In genomic region chr4:60805500-60806313, GRCh38 we compare ENCODE assay signal across 9 cellular contexts.
DNase-seq lines count a peak whose midpoint lies in the region; ATAC-seq, FAIRE-seq and TF ChIP-seq lines count a peak whose summit lies in the region.
"Had no signal": no experiment of that assay in that cellular context is flagged by ENCODE, and none has a peak within 500 bp of the region (broad histone marks: within the 10 kb centered on the region; RNA-seq: fewer than 3 reads in every experiment).

No MANE protein-coding gene starts in this region.

- ATAC-seq in HG03175 (IDR thresholded peaks at IDR 0.05; ENCODE audit: unreplicated experiment) (no peak), GM21367 (IDR thresholded peaks at IDR 0.05; ENCODE audit: unreplicated experiment) (no peak)
- no peak for ATAC-seq in activated CD4-positive, alpha-beta T cell treated with anti-CD3 and anti-CD28 coated beads for 36 hours

- no peaks in the 10 kb centered on the region for H3K27me3 ChIP-seq in small intestine (ENCODE audit: control insufficient read depth in 2 of 2, insufficient read depth in 2 of 2, low read length in 2 of 2)

- no peak for FAIRE-seq in small intestine (lab: Jason Lieb, UNC)
- FAIRE-seq: colon had no signal

- H3K4me3 ChIP-seq in HEK293 (ENCODE audit: low read depth, low read length), result no peak overlapping the region
- no peak overlapping the region for H3K4me3 ChIP-seq in small intestine (ENCODE audit: low read depth in 1 of 2, low read length in 2 of 2)

- no peak overlapping the region for H3K27ac Mint-ChIP-seq in activated CD4-positive, alpha-beta T cell treated with anti-CD3 and anti-CD28 coated beads for 36 hours

- no peaks in the 10 kb centered on the region for H3K4me1 Mint-ChIP-seq in activated CD4-positive, alpha-beta T cell treated with anti-CD3 and anti-CD28 coated beads for 36 hours

- H3K4me3 Mint-ChIP-seq in activated CD4-positive, alpha-beta T cell treated with anti-CD3 and anti-CD28 coated beads for 36 hours, result no peak overlapping the region

- no peak for TF ChIP-seq POLR2A in erythroblast (IDR thresholded peaks at IDR 0.05; ENCODE audit: low read length)

- H3K9me3 Mint-ChIP-seq in activated CD4-positive, alpha-beta T cell treated with anti-CD3 and anti-CD28 coated beads for 36 hours (ENCODE audit: low read depth), result peaks cover 9% of the 10 kb centered on the region

- POLR2A ChIA-PET in HEK293 (lab: Yijun Ruan, JAX), result no interaction called here
- POLR2A ChIA-PET in activated CD4-positive, alpha-beta T cell treated with anti-CD3 and anti-CD28 coated beads for 36 hours (lab: Charles Lee), result no interaction called here

- DNase-seq in NOMO-1 treated with dmso at 0.1 percent for 144 hours (lab: John Stamatoyannopoulos, UW; ENCODE audit: unreplicated experiment) (peak; percentile 1), erythroblast (lab: John Stamatoyannopoulos, UW) (peak; percentile 2 to 3), small intestine (peak; percentile 28)
- no peak for DNase-seq in activated CD4-positive, alpha-beta T cell treated with anti-CD3 and anti-CD28 coated beads for 36 hours

- no peaks in the 10 kb centered on the region for H3K36me3 Mint-ChIP-seq in activated CD4-positive, alpha-beta T cell treated with anti-CD3 and anti-CD28 coated beads for 36 hours (ENCODE audit: low read depth)

- CTCF ChIA-PET in HEK293 (lab: Yijun Ruan, JAX), result interaction anchor here (0.5 to 1.1 kb wide), 7 partner anchors 9 to 1410 kb away, joined by 3 to 6 read pairs (median 3); no protein-coding TSS in a partner anchor
- CTCF ChIA-PET in activated CD4-positive, alpha-beta T cell treated with anti-CD3 and anti-CD28 coated beads for 36 hours (lab: Charles Lee), result no interaction called here

- H3K27me3 Mint-ChIP-seq in activated CD4-positive, alpha-beta T cell treated with anti-CD3 and anti-CD28 coated beads for 36 hours, result no peaks in the 10 kb centered on the region

- H3K9me3 ChIP-seq in HEK293 (ENCODE audit: control insufficient read depth, insufficient read depth, low read depth, low read length) (no peaks in the 10 kb centered on the region), small intestine (ENCODE audit: control insufficient read depth, low read depth) (no peaks in the 10 kb centered on the region)

- TF ChIP-seq CTCF in C4-2B (conservative IDR thresholded peaks at IDR 0.05), result peak; percentile 76
- TF ChIP-seq CTCF in HEK293 (tag by site-specific recombination; IDR thresholded peaks at IDR 0.05), result no peak

- H3K27ac ChIP-seq in C4-2B (no peak overlapping the region), HEK293 (ENCODE audit: extremely low read depth, low read depth, low read length) (no peak overlapping the region), small intestine (ENCODE audit: low read depth in 1 of 2, low read length in 1 of 2) (no peak overlapping the region)

- WGBS in small intestine, 3 donors, result 34 to 46% (median 41%) methylated on average over 6 of the region's 6 CpGs

- H3K36me3 ChIP-seq in HEK293 (ENCODE audit: control insufficient read depth in 2 of 2, insufficient read depth in 1 of 2, low read length in 2 of 2) (no peaks in the 10 kb centered on the region), small intestine (ENCODE audit: control insufficient read depth in 2 of 2, insufficient read depth in 2 of 2, low read length in 2 of 2) (no peaks in the 10 kb centered on the region)

- intact Hi-C loops in activated CD4-positive, alpha-beta T cell treated with anti-CD3 and anti-CD28 coated beads for 36 hours (cut with DNase I, micrococcal nuclease), result no loop called here

- H3K4me1 ChIP-seq in HEK293 (ENCODE audit: control insufficient read depth, insufficient read depth, low read length), result no peaks in the 10 kb centered on the region
- H3K4me1 ChIP-seq in small intestine (ENCODE audit: control insufficient read depth in 2 of 2, insufficient read depth in 1 of 2, low read depth in 1 of 2, low read length in 1 of 2), result no peaks in the 10 kb centered on the region

TF ChIP-seq in HEK293, 187 proteins besides CTCF, POLR2A, EP300 and RAD21:
- TF ChIP-seq PRDM1 (tag by site-specific recombination; IDR thresholded peaks at IDR 0.05) (no peak), ZNF654 (tag by site-specific recombination; IDR thresholded peaks at IDR 0.05; ENCODE audit: low read depth) (peak; percentile 24; the same call in 1 of the 2 replicates), ZNF341 (tag by site-specific recombination; IDR thresholded peaks at IDR 0.05; ENCODE audit: low read depth) (no peak), ZFP3 (tag by site-specific recombination; IDR thresholded peaks at IDR 0.05; ENCODE audit: low read depth) (no peak)
- TF ChIP-seq, protein P1, sequence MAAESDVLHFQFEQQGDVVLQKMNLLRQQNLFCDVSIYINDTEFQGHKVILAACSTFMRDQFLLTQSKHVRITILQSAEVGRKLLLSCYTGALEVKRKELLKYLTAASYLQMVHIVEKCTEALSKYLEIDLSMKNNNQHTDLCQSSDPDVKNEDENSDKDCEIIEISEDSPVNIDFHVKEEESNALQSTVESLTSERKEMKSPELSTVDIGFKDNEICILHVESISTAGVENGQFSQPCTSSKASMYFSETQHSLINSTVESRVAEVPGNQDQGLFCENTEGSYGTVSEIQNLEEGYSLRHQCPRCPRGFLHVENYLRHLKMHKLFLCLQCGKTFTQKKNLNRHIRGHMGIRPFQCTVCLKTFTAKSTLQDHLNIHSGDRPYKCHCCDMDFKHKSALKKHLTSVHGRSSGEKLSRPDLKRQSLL (tag by site-specific recombination; IDR thresholded peaks at IDR 0.05), result no peak
TF ChIP-seq in HEK293: peak in this region for 1.
